ENCODE assay signal across 8 cellular contexts in the genomic region with DNA sequence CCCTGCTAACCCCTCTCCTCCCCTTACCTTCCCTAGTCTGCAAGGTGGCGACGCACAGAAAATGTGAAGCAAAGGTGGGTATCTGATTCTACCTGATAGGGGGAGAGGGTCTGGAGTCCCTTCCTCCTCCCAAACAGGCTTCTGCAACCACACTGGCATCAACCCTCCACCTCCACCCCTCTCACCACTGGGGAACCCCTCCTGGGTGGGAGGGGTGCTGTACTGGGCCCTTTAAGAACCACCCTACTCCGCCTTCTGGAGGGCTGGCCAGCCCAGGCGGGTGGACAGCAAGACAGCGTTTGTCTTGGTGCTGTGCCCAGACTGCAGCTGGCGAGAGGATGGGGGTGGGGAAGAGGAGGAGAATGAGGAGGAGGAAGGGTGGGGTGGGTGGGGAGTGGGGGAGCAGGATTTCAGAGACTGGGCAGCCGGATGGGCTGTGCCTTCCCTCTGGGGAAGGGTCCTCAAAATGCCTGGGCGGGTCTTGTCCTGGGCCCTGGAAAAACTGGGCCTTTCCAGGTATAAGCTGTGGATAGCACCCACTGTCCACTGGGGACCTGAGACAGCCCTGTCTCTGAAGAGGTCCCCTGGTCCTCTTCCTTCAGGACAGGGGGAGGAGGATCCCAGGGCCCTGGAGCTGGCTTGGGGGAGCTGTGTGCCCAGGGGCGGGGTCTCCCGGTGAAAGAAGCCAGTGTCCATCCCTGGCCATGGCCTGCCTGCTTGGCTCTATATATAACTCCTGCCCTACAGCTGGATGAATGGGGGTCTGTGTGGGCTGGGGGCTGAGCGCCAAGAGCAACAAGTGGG. TPM values are rescaled to one million over a fixed set of nuclear protein-coding genes. Genes with fewer than 3 reads are reported as not detected.
DNase-seq lines count a peak whose midpoint lies in the region; ATAC-seq and TF ChIP-seq lines count a peak whose summit lies in the region.

No MANE protein-coding gene starts in this region.

- H3K4me1 ChIP-seq in SJCRH30 (peaks cover 37% of the 10 kb centered on the region), psoas muscle (peaks cover 61% of the 10 kb centered on the region), neural progenitor cell (peaks cover 39% of the 10 kb centered on the region), foreskin keratinocyte (no peaks in the 10 kb centered on the region)
- H3K4me1 ChIP-seq in CD8-positive, alpha-beta T cell (ENCODE audit: insufficient read depth, low read length), result peaks cover 7% of the 10 kb centered on the region

- H3K79me2 ChIP-seq in neural progenitor cell (ENCODE audit: low read depth), result no peaks in the 10 kb centered on the region

- H3K9me3 ChIP-seq in SJCRH30 (replicated peaks), result no peaks in the 10 kb centered on the region
- no peaks in the 10 kb centered on the region for H3K9me3 ChIP-seq in psoas muscle
- H3K9me3 ChIP-seq in neural progenitor cell (ENCODE audit: low read depth), result no peaks in the 10 kb centered on the region
- no peaks in the 10 kb centered on the region for H3K9me3 ChIP-seq in CD8-positive, alpha-beta T cell (ENCODE audit: low read length)

- intact Hi-C loops in psoas muscle (cut with DNase I), result no loop called here
- intact Hi-C loops in CD8-positive, alpha-beta T cell (cut with DNase I, micrococcal nuclease), result loop anchor here in 1 of 2 experiments (5.0 kb wide), 1 partner anchor 45 kb away; a partner anchor contains a TSS

- ATAC-seq in psoas muscle (peak; percentile 33 to 49 (median 42)), HG03439 (IDR thresholded peaks at IDR 0.05; ENCODE audit: unreplicated experiment) (no peak), foreskin keratinocyte (no peak)
- no peak for ATAC-seq in CD8-positive, alpha-beta T cell

- peaks cover 47% of the 10 kb centered on the region for H3K4me1 Mint-ChIP-seq in neural progenitor cell
- H3K4me1 Mint-ChIP-seq in CD8-positive, alpha-beta T cell (ENCODE audit: low read depth), result peaks cover 13% of the 10 kb centered on the region

- no peak overlapping the region for H3K9ac ChIP-seq in neural progenitor cell

- no peak overlapping the region for H3K27ac Mint-ChIP-seq in neural progenitor cell
- H3K27ac Mint-ChIP-seq in CD8-positive, alpha-beta T cell, result no peak overlapping the region

- TF ChIP-seq CTCF in psoas muscle (IDR thresholded peaks at IDR 0.05) (no peak), neural progenitor cell (IDR thresholded peaks at IDR 0.05) (no peak), foreskin keratinocyte (conservative IDR thresholded peaks at IDR 0.05) (no peak)
- TF ChIP-seq CTCF in CD8-positive, alpha-beta T cell (IDR thresholded peaks at IDR 0.05), result no peak

- H3F3A ChIP-seq in neural progenitor cell (ENCODE audit: low read depth), result peaks cover 24% of the 10 kb centered on the region

- H3K4me2 ChIP-seq in neural progenitor cell, result no peak overlapping the region

- POLR2A ChIA-PET in CD8-positive, alpha-beta T cell (lab: Charles Lee), result interaction anchor here (2.4 kb wide), 1 partner anchor 50 kb away, joined by 9 read pairs; a partner anchor contains a TSS

- H2AFZ ChIP-seq in neural progenitor cell (replicated peaks), result no peak overlapping the region

- H3K27ac ChIP-seq in SJCRH30 (no peak overlapping the region), psoas muscle (peak overlapping the region; percentile 97), neural progenitor cell (no peak overlapping the region), foreskin keratinocyte (no peak overlapping the region)
- no peak overlapping the region for H3K27ac ChIP-seq in CD8-positive, alpha-beta T cell (ENCODE audit: low read depth, low read length)

- H4K20me1 ChIP-seq in neural progenitor cell (ENCODE audit: low read depth), result peaks cover 30% of the 10 kb centered on the region

- H3K4me3 ChIP-seq in SJCRH30 (no peak overlapping the region), psoas muscle (peak overlapping the region; percentile 86), neural progenitor cell (no peak overlapping the region)
- H3K4me3 ChIP-seq in CD8-positive, alpha-beta T cell (ENCODE audit: low read depth, low read length), result no peak overlapping the region

- no peak overlapping the region for H3K4me3 Mint-ChIP-seq in neural progenitor cell
- no peak overlapping the region for H3K4me3 Mint-ChIP-seq in CD8-positive, alpha-beta T cell

- no peaks in the 10 kb centered on the region for H3K9me3 Mint-ChIP-seq in neural progenitor cell
- H3K9me3 Mint-ChIP-seq in CD8-positive, alpha-beta T cell, result no peaks in the 10 kb centered on the region

- no peaks in the 10 kb centered on the region for H3K36me3 Mint-ChIP-seq in neural progenitor cell
- no peaks in the 10 kb centered on the region for H3K36me3 Mint-ChIP-seq in CD8-positive, alpha-beta T cell

- WGBS in psoas muscle, 3 donors, result 15 to 24% (median 19%) methylated on average over 10 to 11 of the region's 11 CpGs

- DNase-seq in EH (ENCODE audit: low read depth) (peak; percentile 89), SJCRH30 (peak; percentile 60 to 63), glomerular visceral epithelial cell (ENCODE audit: extremely low spot score) (peak; percentile 69), psoas muscle (peak; percentile 92 to 97), neural progenitor cell (ENCODE audit: low spot score) (no peak), foreskin keratinocyte (no peak)
- DNase-seq in CD8-positive, alpha-beta T cell, result no peak

- H3K27me3 ChIP-seq in SJCRH30 (no peaks in the 10 kb centered on the region), psoas muscle (ENCODE audit: insufficient read depth in 3 of 3, low read length in 2 of 3) (no peaks in the 10 kb centered on the region), neural progenitor cell (peaks cover 11% of the 10 kb centered on the region), foreskin keratinocyte (no peaks in the 10 kb centered on the region)
- no peaks in the 10 kb centered on the region for H3K27me3 ChIP-seq in CD8-positive, alpha-beta T cell (ENCODE audit: insufficient read depth, low read length)

- H3K36me3 ChIP-seq in SJCRH30 (no peaks in the 10 kb centered on the region), psoas muscle (ENCODE audit: insufficient read depth in 1 of 2, low read depth in 1 of 2) (peaks cover 0 to 30% of the 10 kb centered on the region in 2 donors), neural progenitor cell (no peaks in the 10 kb centered on the region)
- no peaks in the 10 kb centered on the region for H3K36me3 ChIP-seq in CD8-positive, alpha-beta T cell (ENCODE audit: insufficient read depth, low read length)

- CTCF ChIA-PET in CD8-positive, alpha-beta T cell (lab: Charles Lee), result interaction anchor here (0.6 to 6.1 kb wide), 5 partner anchors 9 to 15 kb away, joined by 4 to 57 read pairs (median 8); no protein-coding TSS in a partner anchor

- H3K27me3 Mint-ChIP-seq in neural progenitor cell (ENCODE audit: insufficient read depth, low read depth), result peaks cover 24% of the 10 kb centered on the region
- no peaks in the 10 kb centered on the region for H3K27me3 Mint-ChIP-seq in CD8-positive, alpha-beta T cell (ENCODE audit: low read depth)

RNA-seq across cellular contexts. Expression of a gene that starts 2.8 kb away (rescaled TPM):
- total RNA-seq in SJCRH30 (2014; rRNA removed; shearing (Covaris generic)), result 13.3 and 16.1 TPM in 2 replicates
- total RNA-seq in psoas muscle, result 100 to 1,000 TPM in 1 of 4 donors, 10 to 100 TPM in 3; 39.4 to 132 (median 70.7) TPM
- polyA plus RNA-seq in psoas muscle, result 10 to 100 TPM; 37.7 to 48.9 (median 47.1) TPM
- total RNA-seq in neural progenitor cell (ENCODE audit: low replicate concordance), result 0.24 and 0.28 TPM in 2 replicates
- 1 to 10 TPM; 2.5 to 3.2 TPM for total RNA-seq in CD8-positive, alpha-beta T cell
- total RNA-seq in foreskin keratinocyte, result 1.5 and 4.3 TPM in 2 replicates
- polyA plus RNA-seq in foreskin keratinocyte, result 1.2 and 3.4 TPM in 2 replicates

RNA-seq across cellular contexts. Expression of a gene that starts 26.6 kb away (rescaled TPM):
- total RNA-seq in SJCRH30 (2014; rRNA removed; shearing (Covaris generic)), result 8.9 and 10.4 TPM in 2 replicates
- total RNA-seq in psoas muscle (10 to 100 TPM; 19.7 to 22.6 (median 21.7) TPM), neural progenitor cell (ENCODE audit: low replicate concordance) (5.4 and 6.7 TPM in 2 replicates), foreskin keratinocyte (27.2 and 36.2 TPM in 2 replicates)
- polyA plus RNA-seq in psoas muscle (10 to 100 TPM; 16.5 to 49.1 (median 34.2) TPM), foreskin keratinocyte (28.3 and 35.1 TPM in 2 replicates)
- 10 to 100 TPM; 25.1 to 25.6 TPM for total RNA-seq in CD8-positive, alpha-beta T cell

RNA-seq across cellular contexts. Expression of a gene that starts 44.8 kb away (rescaled TPM):
- 11.5 and 13.0 TPM in 2 replicates for total RNA-seq in SJCRH30 (2014; rRNA removed; shearing (Covaris generic))
- 10 to 100 TPM in 3 of 4 donors, 1 to 10 TPM in 1; 6.4 to 21.3 (median 18.1) TPM for total RNA-seq in psoas muscle
- polyA plus RNA-seq in psoas muscle, result 10 to 100 TPM; 23.9 to 27.0 (median 25.5) TPM
- total RNA-seq in neural progenitor cell (ENCODE audit: low replicate concordance), result 2.5 and 2.6 TPM in 2 replicates
- total RNA-seq in CD8-positive, alpha-beta T cell, result 1 to 10 TPM in 1 of 2 experiments, under 1 TPM in 1; 0.58 to 1.2 TPM
- total RNA-seq in foreskin keratinocyte, result 34.4 and 49.3 TPM in 2 replicates
- 46.4 and 62.5 TPM in 2 replicates for polyA plus RNA-seq in foreskin keratinocyte

RNA-seq across cellular contexts. Expression of a gene that starts 46.4 kb away (rescaled TPM):
- 505 and 541 TPM in 2 replicates for total RNA-seq in SJCRH30 (2014; rRNA removed; shearing (Covaris generic))
- total RNA-seq in psoas muscle, result 100 to 1,000 TPM; 565 to 669 (median 617) TPM
- 100 to 1,000 TPM; 150 to 304 (median 207) TPM for polyA plus RNA-seq in psoas muscle
- total RNA-seq in neural progenitor cell (ENCODE audit: low replicate concordance), result 774 and 833 TPM in 2 replicates
- 100 to 1,000 TPM; 709 to 741 TPM for total RNA-seq in CD8-positive, alpha-beta T cell
- total RNA-seq in foreskin keratinocyte, result 349 and 368 TPM in 2 replicates
- polyA plus RNA-seq in foreskin keratinocyte, result 95.2 and 110 TPM in 2 replicates

RNA-seq across cellular contexts. Expression of a gene that starts 50.7 kb away (rescaled TPM):
- total RNA-seq in SJCRH30 (2014; rRNA removed; shearing (Covaris generic)), result not detected in 2 replicates
- total RNA-seq in psoas muscle, result not detected
- polyA plus RNA-seq in psoas muscle, result under 1 TPM; 0.05 to 0.07 (median 0.07) TPM
- not detected in 2 replicates for total RNA-seq in neural progenitor cell (ENCODE audit: low replicate concordance)
- total RNA-seq in CD8-positive, alpha-beta T cell, result 1 to 10 TPM; 2.5 to 2.9 TPM
- not detected in 2 replicates for total RNA-seq in foreskin keratinocyte
- polyA plus RNA-seq in foreskin keratinocyte, result not detected in 2 replicates

Comparison
In these comparisons a context has a peak if more than half of its experiments do, and no peak if none do; other contexts are left out.
1. DNase-seq: peak in EH (single experiment), SJCRH30 (2 of 2), glomerular visceral epithelial cell (single experiment) and psoas muscle (2 of 2); none in neural progenitor cell (single experiment), CD8-positive, alpha-beta T cell (0 of 7) and foreskin keratinocyte (0 of 2).
2. ATAC-seq: peak in psoas muscle (4 of 4); none in HG03439 (single experiment), CD8-positive, alpha-beta T cell (single experiment) and foreskin keratinocyte (single experiment).